Comparison of ENCODE assay signal across 30 cellular contexts in genomic region chr2:158290225-158290624, GRCh38.
"Had no signal": no experiment of that assay in that cellular context is flagged by ENCODE, and none has a peak within 500 bp of the region (broad histone marks: within the 10 kb centered on the region; RNA-seq: fewer than 3 reads in every experiment).

No MANE protein-coding gene starts in this region.

- H3K9me3 ChIP-seq: adrenal gland, body of pancreas had no signal

- H3K27me3 ChIP-seq: adrenal gland, body of pancreas, brain microvascular endothelial cell, breast epithelium had no signal

- H3K27ac ChIP-seq: adrenal gland, body of pancreas, brain microvascular endothelial cell, breast epithelium, WERI-Rb-1 had no signal

- H3K4me1 ChIP-seq: adrenal gland, body of pancreas, breast epithelium had no signal

- H3K4me3 ChIP-seq: adrenal gland, body of pancreas, breast epithelium had no signal

- DNase-seq: activated CD4-positive, alpha-beta memory T cell treated with anti-CD3 and anti-CD28 coated beads, Interleukin-2, amount 10 ng/mL, durations not matched to agents 7 days and 5 days; activated CD4-positive, alpha-beta T cell treated with anti-CD3 and anti-CD28 coated beads for 1 hour; activated CD4-positive, alpha-beta T cell treated with anti-CD3 and anti-CD28 coated beads for 36 hours; activated CD4-positive, alpha-beta T cell treated with anti-CD3 and anti-CD28 coated beads for 48 hours; activated CD4-positive, alpha-beta T cell treated with anti-CD3 and anti-CD28 coated beads, Interleukin-2, amount 10 ng/mL, durations not matched to agents 7 days and 5 days; activated CD4-positive, alpha-beta T cell treated with anti-CD3 and anti-CD28 coated beads, Interleukin-2, amount 50 U/mL, for 48 hours; activated CD4-positive, CD25-positive, alpha-beta regulatory T cell; activated CD8-positive, alpha-beta memory T cell treated with anti-CD3 and anti-CD28 coated beads for 24 hours; activated CD8-positive, alpha-beta memory T cell treated with anti-CD3 and anti-CD28 coated beads, Interleukin-2, amount 10 ng/mL, durations not matched to agents 7 days and 5 days; activated CD8-positive, alpha-beta memory T cell treated with anti-CD3 and anti-CD28 coated beads, Interleukin-2, amount 50 U/mL, for 48 hours; activated CD8-positive, alpha-beta T cell treated with anti-CD3 and anti-CD28 coated beads, Interleukin-2, amount 10 ng/mL, durations not matched to agents 7 days and 5 days; activated effector memory CD4-positive, alpha-beta T cell treated with Interleukin-2 at 50 U/mL for 16 hours; activated gamma-delta T cell; activated naive CD4-positive, alpha-beta T cell; activated naive CD4-positive, alpha-beta T cell treated with anti-CD3 and anti-CD28 coated beads for 36 hours; activated naive CD4-positive, alpha-beta T cell treated with anti-CD3 and anti-CD28 coated beads, Interleukin-2, amount 50 U/mL, for 16 hours; activated naive CD8-positive, alpha-beta T cell treated with anti-CD3 and anti-CD28 coated beads for 36 hours; activated T-cell treated with anti-CD3 and anti-CD28 coated beads, Interleukin-2, amount 50 U/mL, for 24 hours; activated T-cell treated with anti-CD3 and anti-CD28 coated beads, Interleukin-2, amount 50 U/mL, for 48 hours; adrenal gland; amniotic stem cell; aorta; body of pancreas; brain microvascular endothelial cell; central memory CD4-positive, alpha-beta T cell; T-helper 1 cell; T-helper 2 cell; T-helper 9 cell; WERI-Rb-1 had no signal

- H3K36me3 ChIP-seq: adrenal gland, brain microvascular endothelial cell, breast epithelium, WERI-Rb-1 had no signal
